Comparison of ENCODE assay signal across 1 cellular context in the genomic region with DNA sequence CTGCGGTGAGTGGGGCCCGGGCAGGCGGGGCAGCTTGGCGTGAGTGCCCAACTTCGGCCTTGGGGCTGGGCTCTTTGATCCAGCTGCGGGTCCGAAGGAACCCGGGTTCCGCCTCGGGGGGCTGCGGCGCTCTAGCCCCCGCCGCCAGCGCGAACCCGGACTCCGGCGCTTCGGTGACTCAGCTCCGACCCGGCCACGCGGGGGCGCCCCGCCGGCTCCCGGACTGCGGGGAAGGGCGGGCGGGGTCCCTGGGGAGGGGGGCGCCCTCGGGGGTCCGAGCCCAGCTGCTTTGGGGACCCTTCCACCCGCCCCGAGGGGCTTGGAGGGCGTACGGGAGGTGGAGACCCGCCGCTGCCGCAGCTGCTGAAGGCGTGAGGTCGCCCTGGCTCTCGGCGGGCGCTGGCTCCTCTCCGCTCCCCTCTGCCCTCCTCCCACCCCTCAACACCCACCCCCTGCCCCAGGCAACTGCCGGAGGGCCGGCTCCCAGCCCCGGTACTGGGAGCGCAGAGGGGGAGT.
TF ChIP-seq lines count a peak whose summit lies in the region.

No MANE protein-coding gene starts in this region.

TF ChIP-seq in HepG2, 621 proteins besides CTCF, POLR2A, EP300 and RAD21 (continued from another document and continues in another):
- TF ChIP-seq, protein P1, sequence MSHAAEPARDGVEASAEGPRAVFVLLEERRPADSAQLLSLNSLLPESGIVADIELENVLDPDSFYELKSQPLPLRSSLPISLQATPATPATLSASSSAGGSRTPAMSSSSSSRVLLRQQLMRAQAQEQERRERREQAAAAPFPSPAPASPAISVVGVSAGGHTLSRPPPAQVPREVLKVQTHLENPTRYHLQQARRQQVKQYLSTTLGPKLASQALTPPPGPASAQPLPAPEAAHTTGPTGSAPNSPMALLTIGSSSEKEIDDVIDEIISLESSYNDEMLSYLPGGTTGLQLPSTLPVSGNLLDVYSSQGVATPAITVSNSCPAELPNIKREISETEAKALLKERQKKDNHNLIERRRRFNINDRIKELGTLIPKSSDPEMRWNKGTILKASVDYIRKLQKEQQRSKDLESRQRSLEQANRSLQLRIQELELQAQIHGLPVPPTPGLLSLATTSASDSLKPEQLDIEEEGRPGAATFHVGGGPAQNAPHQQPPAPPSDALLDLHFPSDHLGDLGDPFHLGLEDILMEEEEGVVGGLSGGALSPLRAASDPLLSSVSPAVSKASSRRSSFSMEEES (CRISPR knock-in tag; IDR thresholded peaks at IDR 0.05) = no peak
- TF ChIP-seq TRIM24 (CRISPR knock-in tag; IDR thresholded peaks at IDR 0.05) (no peak), XBP1 (CRISPR knock-in tag; IDR thresholded peaks at IDR 0.05) (no peak), KLF6 (CRISPR knock-in tag; IDR thresholded peaks at IDR 0.05) (no peak), HES4 (CRISPR knock-in tag; IDR thresholded peaks at IDR 0.05; ENCODE audit: borderline replicate concordance) (no peak), ZNF563 (CRISPR knock-in tag; IDR thresholded peaks at IDR 0.05) (peak; percentile 48; the same call in 1 of the 2 replicates), ZNF251 (CRISPR knock-in tag; IDR thresholded peaks at IDR 0.05) (no peak), ZNF546 (CRISPR knock-in tag; conservative IDR thresholded peaks at IDR 0.05) (no peak), HDAC2 (CRISPR knock-in tag; IDR thresholded peaks at IDR 0.05) (no peak), NKX3-1 (CRISPR knock-in tag; IDR thresholded peaks at IDR 0.05) (no peak), NFIB (CRISPR knock-in tag; IDR thresholded peaks at IDR 0.05; ENCODE audit: borderline replicate concordance) (no peak), SETDB1 (CRISPR knock-in tag; IDR thresholded peaks at IDR 0.05; ENCODE audit: borderline replicate concordance) (no peak), ZBTB1 (CRISPR knock-in tag; IDR thresholded peaks at IDR 0.05; ENCODE audit: borderline replicate concordance) (no peak), LCORL (IDR thresholded peaks at IDR 0.05) (no peak), LCORL (CRISPR knock-in tag; IDR thresholded peaks at IDR 0.05) (0 out of 2 replicates have a peak, but pooled peaks have one; percentile 23), EZH2 (conservative IDR thresholded peaks at IDR 0.05; ENCODE audit: low read depth, low read length) (no peak), ZNF761 (CRISPR knock-in tag; conservative IDR thresholded peaks at IDR 0.05) (peak; percentile 68; the same call in 1 of the 2 replicates), KDM3A (CRISPR knock-in tag; IDR thresholded peaks at IDR 0.05; ENCODE audit: low read depth) (0 out of 2 replicates have a peak, but pooled peaks have one; percentile 44), HOXA5 (CRISPR knock-in tag; IDR thresholded peaks at IDR 0.05) (peak; percentile 32; the same call in 1 of the 2 replicates), ZNF33B (CRISPR knock-in tag; IDR thresholded peaks at IDR 0.05) (no peak), TCF7 (IDR thresholded peaks at IDR 0.05; ENCODE audit: low read depth) (no peak), SRSF9 (IDR thresholded peaks at IDR 0.05; ENCODE audit: borderline replicate concordance, insufficient read depth, low read depth, low read length, poor library complexity, severe bottlenecking) (no peak), CENPX (CRISPR knock-in tag; IDR thresholded peaks at IDR 0.05) (no peak), SIN3A (IDR thresholded peaks at IDR 0.05; ENCODE audit: borderline replicate concordance, low read depth, low read length) (no peak), XRCC5 (optimal IDR thresholded peaks at IDR 0.05; ENCODE audit: low read length) (no peak), DNMT1 (CRISPR knock-in tag; IDR thresholded peaks at IDR 0.05) (no peak), NCOA5 (CRISPR knock-in tag; IDR thresholded peaks at IDR 0.05) (no peak), HNRNPK (IDR thresholded peaks at IDR 0.05; ENCODE audit: low read depth, low read length, poor library complexity, severe bottlenecking) (peak; percentile 93), HOXA3 (CRISPR knock-in tag; IDR thresholded peaks at IDR 0.05) (no peak), PCBP2 (optimal IDR thresholded peaks at IDR 0.05; ENCODE audit: low read depth, low read length, poor library complexity, severe bottlenecking) (no peak), SALL2 (CRISPR knock-in tag; IDR thresholded peaks at IDR 0.05) (no peak), NCOR1 (IDR thresholded peaks at IDR 0.05; ENCODE audit: borderline replicate concordance, low read length) (no peak)
- TF ChIP-seq, protein P2, sequence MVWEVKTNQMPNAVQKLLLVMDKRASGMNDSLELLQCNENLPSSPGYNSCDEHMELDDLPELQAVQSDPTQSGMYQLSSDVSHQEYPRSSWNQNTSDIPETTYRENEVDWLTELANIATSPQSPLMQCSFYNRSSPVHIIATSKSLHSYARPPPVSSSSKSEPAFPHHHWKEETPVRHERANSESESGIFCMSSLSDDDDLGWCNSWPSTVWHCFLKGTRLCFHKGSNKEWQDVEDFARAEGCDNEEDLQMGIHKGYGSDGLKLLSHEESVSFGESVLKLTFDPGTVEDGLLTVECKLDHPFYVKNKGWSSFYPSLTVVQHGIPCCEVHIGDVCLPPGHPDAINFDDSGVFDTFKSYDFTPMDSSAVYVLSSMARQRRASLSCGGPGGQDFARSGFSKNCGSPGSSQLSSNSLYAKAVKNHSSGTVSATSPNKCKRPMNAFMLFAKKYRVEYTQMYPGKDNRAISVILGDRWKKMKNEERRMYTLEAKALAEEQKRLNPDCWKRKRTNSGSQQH (CRISPR knock-in tag; IDR thresholded peaks at IDR 0.05; ENCODE audit: low read depth) = no peak
- TF ChIP-seq, protein P3, sequence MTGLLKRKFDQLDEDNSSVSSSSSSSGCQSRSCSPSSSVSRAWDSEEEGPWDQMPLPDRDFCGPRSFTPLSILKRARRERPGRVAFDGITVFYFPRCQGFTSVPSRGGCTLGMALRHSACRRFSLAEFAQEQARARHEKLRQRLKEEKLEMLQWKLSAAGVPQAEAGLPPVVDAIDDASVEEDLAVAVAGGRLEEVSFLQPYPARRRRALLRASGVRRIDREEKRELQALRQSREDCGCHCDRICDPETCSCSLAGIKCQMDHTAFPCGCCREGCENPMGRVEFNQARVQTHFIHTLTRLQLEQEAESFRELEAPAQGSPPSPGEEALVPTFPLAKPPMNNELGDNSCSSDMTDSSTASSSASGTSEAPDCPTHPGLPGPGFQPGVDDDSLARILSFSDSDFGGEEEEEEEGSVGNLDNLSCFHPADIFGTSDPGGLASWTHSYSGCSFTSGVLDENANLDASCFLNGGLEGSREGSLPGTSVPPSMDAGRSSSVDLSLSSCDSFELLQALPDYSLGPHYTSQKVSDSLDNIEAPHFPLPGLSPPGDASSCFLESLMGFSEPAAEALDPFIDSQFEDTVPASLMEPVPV (CRISPR knock-in tag; IDR thresholded peaks at IDR 0.05) = no peak
- TF ChIP-seq, protein P4, sequence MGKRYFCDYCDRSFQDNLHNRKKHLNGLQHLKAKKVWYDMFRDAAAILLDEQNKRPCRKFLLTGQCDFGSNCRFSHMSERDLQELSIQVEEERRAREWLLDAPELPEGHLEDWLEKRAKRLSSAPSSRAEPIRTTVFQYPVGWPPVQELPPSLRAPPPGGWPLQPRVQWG (CRISPR knock-in tag; IDR thresholded peaks at IDR 0.05; ENCODE audit: borderline replicate concordance, low read depth) = no peak
- TF ChIP-seq, protein P5, sequence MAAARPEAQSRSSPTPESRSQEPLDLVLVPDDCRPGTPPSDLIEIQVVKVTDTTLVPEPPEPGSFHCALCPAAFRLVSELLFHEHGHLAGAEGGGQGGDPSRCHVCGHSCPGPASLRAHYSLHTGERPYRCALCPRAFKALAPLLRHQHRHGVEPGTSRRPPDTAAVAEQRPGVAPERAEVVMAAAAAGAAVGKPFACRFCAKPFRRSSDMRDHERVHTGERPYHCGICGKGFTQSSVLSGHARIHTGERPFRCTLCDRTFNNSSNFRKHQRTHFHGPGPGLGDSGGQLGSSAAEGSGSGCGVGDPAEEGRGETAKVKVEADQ (CRISPR knock-in tag; IDR thresholded peaks at IDR 0.05; ENCODE audit: borderline replicate concordance) = no peak
- TF ChIP-seq, protein P6, sequence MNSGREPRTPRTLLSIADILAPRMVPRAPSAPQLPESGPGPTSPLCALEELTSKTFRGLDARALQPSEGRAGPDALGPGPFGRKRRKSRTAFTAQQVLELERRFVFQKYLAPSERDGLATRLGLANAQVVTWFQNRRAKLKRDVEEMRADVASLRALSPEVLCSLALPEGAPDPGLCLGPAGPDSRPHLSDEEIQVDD (CRISPR knock-in tag; IDR thresholded peaks at IDR 0.05; ENCODE audit: borderline replicate concordance) = no peak
- TF ChIP-seq, protein P7, sequence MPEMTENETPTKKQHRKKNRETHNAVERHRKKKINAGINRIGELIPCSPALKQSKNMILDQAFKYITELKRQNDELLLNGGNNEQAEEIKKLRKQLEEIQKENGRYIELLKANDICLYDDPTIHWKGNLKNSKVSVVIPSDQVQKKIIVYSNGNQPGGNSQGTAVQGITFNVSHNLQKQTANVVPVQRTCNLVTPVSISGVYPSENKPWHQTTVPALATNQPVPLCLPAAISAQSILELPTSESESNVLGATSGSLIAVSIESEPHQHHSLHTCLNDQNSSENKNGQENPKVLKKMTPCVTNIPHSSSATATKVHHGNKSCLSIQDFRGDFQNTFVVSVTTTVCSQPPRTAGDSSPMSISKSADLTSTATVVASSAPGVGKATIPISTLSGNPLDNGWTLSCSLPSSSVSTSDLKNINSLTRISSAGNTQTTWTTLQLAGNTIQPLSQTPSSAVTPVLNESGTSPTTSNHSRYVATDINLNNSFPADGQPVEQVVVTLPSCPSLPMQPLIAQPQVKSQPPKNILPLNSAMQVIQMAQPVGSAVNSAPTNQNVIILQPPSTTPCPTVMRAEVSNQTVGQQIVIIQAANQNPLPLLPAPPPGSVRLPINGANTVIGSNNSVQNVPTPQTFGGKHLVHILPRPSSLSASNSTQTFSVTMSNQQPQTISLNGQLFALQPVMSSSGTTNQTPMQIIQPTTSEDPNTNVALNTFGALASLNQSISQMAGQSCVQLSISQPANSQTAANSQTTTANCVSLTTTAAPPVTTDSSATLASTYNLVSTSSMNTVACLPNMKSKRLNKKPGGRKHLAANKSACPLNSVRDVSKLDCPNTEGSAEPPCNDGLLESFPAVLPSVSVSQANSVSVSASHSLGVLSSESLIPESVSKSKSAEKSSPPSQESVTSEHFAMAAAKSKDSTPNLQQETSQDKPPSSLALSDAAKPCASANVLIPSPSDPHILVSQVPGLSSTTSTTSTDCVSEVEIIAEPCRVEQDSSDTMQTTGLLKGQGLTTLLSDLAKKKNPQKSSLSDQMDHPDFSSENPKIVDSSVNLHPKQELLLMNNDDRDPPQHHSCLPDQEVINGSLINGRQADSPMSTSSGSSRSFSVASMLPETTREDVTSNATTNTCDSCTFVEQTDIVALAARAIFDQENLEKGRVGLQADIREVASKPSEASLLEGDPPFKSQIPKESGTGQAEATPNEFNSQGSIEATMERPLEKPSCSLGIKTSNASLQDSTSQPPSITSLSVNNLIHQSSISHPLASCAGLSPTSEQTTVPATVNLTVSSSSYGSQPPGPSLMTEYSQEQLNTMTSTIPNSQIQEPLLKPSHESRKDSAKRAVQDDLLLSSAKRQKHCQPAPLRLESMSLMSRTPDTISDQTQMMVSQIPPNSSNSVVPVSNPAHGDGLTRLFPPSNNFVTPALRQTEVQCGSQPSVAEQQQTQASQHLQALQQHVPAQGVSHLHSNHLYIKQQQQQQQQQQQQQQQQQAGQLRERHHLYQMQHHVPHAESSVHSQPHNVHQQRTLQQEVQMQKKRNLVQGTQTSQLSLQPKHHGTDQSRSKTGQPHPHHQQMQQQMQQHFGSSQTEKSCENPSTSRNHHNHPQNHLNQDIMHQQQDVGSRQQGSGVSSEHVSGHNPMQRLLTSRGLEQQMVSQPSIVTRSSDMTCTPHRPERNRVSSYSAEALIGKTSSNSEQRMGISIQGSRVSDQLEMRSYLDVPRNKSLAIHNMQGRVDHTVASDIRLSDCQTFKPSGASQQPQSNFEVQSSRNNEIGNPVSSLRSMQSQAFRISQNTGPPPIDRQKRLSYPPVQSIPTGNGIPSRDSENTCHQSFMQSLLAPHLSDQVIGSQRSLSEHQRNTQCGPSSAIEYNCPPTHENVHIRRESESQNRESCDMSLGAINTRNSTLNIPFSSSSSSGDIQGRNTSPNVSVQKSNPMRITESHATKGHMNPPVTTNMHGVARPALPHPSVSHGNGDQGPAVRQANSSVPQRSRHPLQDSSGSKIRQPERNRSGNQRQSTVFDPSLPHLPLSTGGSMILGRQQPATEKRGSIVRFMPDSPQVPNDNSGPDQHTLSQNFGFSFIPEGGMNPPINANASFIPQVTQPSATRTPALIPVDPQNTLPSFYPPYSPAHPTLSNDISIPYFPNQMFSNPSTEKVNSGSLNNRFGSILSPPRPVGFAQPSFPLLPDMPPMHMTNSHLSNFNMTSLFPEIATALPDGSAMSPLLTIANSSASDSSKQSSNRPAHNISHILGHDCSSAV (CRISPR knock-in tag; IDR thresholded peaks at IDR 0.05; ENCODE audit: borderline replicate concordance) = no peak
- TF ChIP-seq, protein P8, sequence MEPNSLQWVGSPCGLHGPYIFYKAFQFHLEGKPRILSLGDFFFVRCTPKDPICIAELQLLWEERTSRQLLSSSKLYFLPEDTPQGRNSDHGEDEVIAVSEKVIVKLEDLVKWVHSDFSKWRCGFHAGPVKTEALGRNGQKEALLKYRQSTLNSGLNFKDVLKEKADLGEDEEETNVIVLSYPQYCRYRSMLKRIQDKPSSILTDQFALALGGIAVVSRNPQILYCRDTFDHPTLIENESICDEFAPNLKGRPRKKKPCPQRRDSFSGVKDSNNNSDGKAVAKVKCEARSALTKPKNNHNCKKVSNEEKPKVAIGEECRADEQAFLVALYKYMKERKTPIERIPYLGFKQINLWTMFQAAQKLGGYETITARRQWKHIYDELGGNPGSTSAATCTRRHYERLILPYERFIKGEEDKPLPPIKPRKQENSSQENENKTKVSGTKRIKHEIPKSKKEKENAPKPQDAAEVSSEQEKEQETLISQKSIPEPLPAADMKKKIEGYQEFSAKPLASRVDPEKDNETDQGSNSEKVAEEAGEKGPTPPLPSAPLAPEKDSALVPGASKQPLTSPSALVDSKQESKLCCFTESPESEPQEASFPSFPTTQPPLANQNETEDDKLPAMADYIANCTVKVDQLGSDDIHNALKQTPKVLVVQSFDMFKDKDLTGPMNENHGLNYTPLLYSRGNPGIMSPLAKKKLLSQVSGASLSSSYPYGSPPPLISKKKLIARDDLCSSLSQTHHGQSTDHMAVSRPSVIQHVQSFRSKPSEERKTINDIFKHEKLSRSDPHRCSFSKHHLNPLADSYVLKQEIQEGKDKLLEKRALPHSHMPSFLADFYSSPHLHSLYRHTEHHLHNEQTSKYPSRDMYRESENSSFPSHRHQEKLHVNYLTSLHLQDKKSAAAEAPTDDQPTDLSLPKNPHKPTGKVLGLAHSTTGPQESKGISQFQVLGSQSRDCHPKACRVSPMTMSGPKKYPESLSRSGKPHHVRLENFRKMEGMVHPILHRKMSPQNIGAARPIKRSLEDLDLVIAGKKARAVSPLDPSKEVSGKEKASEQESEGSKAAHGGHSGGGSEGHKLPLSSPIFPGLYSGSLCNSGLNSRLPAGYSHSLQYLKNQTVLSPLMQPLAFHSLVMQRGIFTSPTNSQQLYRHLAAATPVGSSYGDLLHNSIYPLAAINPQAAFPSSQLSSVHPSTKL (CRISPR knock-in tag; IDR thresholded peaks at IDR 0.05) = no peak; the same call in 1 of the 2 replicates
- TF ChIP-seq, protein P9, sequence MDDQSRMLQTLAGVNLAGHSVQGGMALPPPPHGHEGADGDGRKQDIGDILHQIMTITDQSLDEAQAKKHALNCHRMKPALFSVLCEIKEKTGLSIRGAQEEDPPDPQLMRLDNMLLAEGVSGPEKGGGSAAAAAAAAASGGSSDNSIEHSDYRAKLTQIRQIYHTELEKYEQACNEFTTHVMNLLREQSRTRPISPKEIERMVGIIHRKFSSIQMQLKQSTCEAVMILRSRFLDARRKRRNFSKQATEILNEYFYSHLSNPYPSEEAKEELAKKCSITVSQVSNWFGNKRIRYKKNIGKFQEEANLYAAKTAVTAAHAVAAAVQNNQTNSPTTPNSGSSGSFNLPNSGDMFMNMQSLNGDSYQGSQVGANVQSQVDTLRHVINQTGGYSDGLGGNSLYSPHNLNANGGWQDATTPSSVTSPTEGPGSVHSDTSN (CRISPR knock-in tag; IDR thresholded peaks at IDR 0.05; ENCODE audit: borderline replicate concordance) = no peak
